In genomic region chr5:171387970-171388815, GRCh38 we compare ENCODE assay signal across 8 cellular contexts. TPM values are rescaled to one million over a fixed set of nuclear protein-coding genes. Genes with fewer than 3 reads are reported as not detected.
DNase-seq lines count a peak whose midpoint lies in the region; ATAC-seq, FAIRE-seq and TF ChIP-seq lines count a peak whose summit lies in the region.

No MANE protein-coding gene starts in this region.

- H3K4me1 Mint-ChIP-seq in WTC11, result peaks cover 36% of the 10 kb centered on the region

- H3K27me3 Mint-ChIP-seq in WTC11 (ENCODE audit: low read depth), result no peaks in the 10 kb centered on the region; the same call in 1 of the 2 replicates

- no peaks in the 10 kb centered on the region for H3K9me3 Mint-ChIP-seq in WTC11

- peak overlapping the region; percentile 98 for H3K4me3 Mint-ChIP-seq in WTC11

- peaks cover 53% of the 10 kb centered on the region for H3K36me3 Mint-ChIP-seq in WTC11

- no peak for FAIRE-seq in bronchial epithelial cell (lab: Jason Lieb, UNC)

- peak overlapping the region; percentile 78 for H3K4me3 ChIP-seq in bronchial epithelial cell (ENCODE audit: low read depth, low read length)

- POLR2A ChIA-PET in WTC11 (lab: Charles Lee), result interaction anchor here (0.6 to 1.0 kb wide), 5 partner anchors 12 to 132 kb away, joined by 3 read pairs; no protein-coding TSS in a partner anchor

- peaks cover 10% of the 10 kb centered on the region for H3K36me3 ChIP-seq in bronchial epithelial cell (ENCODE audit: control insufficient read depth, insufficient read depth, low read length)

- CTCF ChIA-PET in WTC11 (lab: Charles Lee), result interaction anchor here (0.6 to 1.4 kb wide), 3 partner anchors 23 to 70 kb away, joined by 3 to 6 read pairs (median 5); no protein-coding TSS in a partner anchor

- no peaks in the 10 kb centered on the region for H3K27me3 ChIP-seq in bronchial epithelial cell (ENCODE audit: control insufficient read depth, insufficient read depth, low read length)

- TF ChIP-seq CTCF in WTC11 (IDR thresholded peaks at IDR 0.05), result no peak
- TF ChIP-seq CTCF in bronchial epithelial cell (IDR thresholded peaks at IDR 0.05; ENCODE audit: insufficient read depth, low read length, severe bottlenecking), result no peak

- peak; percentile 90 for DNase-seq in DMS 273 (lab: John Stamatoyannopoulos, UW; ENCODE audit: unreplicated experiment)
- DNase-seq in DMS 273 treated with DMSO at 0.1 percent for 48 hours (lab: John Stamatoyannopoulos, UW), result no peak
- peak; percentile 27 for DNase-seq in NCI-H1417 treated with DMSO at 0.1 percent for 48 hours (lab: John Stamatoyannopoulos, UW)
- DNase-seq in WTC11 (ENCODE audit: low spot score), result peak; percentile 60
- peak; percentile 47 for DNase-seq in bronchial epithelial cell (ENCODE audit: low read depth)
- peak; percentile 74 for DNase-seq in iris pigment epithelial cell (ENCODE audit: low read depth)
- peak; percentile 86 for DNase-seq in stimulated activated CD4-positive, alpha-beta T cell treated with anti-CD3 and anti-CD28 coated beads, Interleukin-12 subunit alpha, Interleukin-12 subunit beta, amount 100 ng/mL, for 4 hours

- peak; percentile 30 for ATAC-seq in HG02623 (IDR thresholded peaks at IDR 0.05; ENCODE audit: unreplicated experiment)
- peak; percentile 2; the same call in 1 of the 2 replicates for ATAC-seq in WTC11

- peak overlapping the region; percentile 99 for H3K27ac Mint-ChIP-seq in WTC11

TF ChIP-seq in WTC11, 78 proteins besides CTCF, POLR2A, EP300 and RAD21 (continues in another document):
- TF ChIP-seq MYBL2 (CRISPR knock-in tag; IDR thresholded peaks at IDR 0.05), result no peak
- TF ChIP-seq CREM (CRISPR knock-in tag; IDR thresholded peaks at IDR 0.05), result no peak; the same call in 1 of the 2 replicates
- no peak for TF ChIP-seq NR2C2 (CRISPR knock-in tag; IDR thresholded peaks at IDR 0.05)
- peak; percentile 86 for TF ChIP-seq USF2 (CRISPR knock-in tag; IDR thresholded peaks at IDR 0.05)
- no peak for TF ChIP-seq MXD4 (CRISPR knock-in tag; IDR thresholded peaks at IDR 0.05; ENCODE audit: borderline replicate concordance)
- TF ChIP-seq JUN (CRISPR knock-in tag; IDR thresholded peaks at IDR 0.05), result no peak
- no peak for TF ChIP-seq IRF2 (CRISPR knock-in tag; IDR thresholded peaks at IDR 0.05; ENCODE audit: borderline replicate concordance, low read depth)
- TF ChIP-seq NFE2L1 (CRISPR knock-in tag; IDR thresholded peaks at IDR 0.05), result no peak
- no peak for TF ChIP-seq ZNF121 (CRISPR knock-in tag; IDR thresholded peaks at IDR 0.05)
- no peak for TF ChIP-seq ATF2 (CRISPR knock-in tag; IDR thresholded peaks at IDR 0.05; ENCODE audit: borderline replicate concordance, low read depth)
- no peak for TF ChIP-seq ZNF396 (CRISPR knock-in tag; IDR thresholded peaks at IDR 0.05; ENCODE audit: borderline replicate concordance)
- TF ChIP-seq CBFB (CRISPR knock-in tag; IDR thresholded peaks at IDR 0.05; ENCODE audit: low read depth), result 0 out of 2 replicates have a peak, but pooled peaks have one; percentile 48
- TF ChIP-seq AR (CRISPR knock-in tag; IDR thresholded peaks at IDR 0.05), result peak; percentile 90
- peak; percentile 83 for TF ChIP-seq FOXK1 (CRISPR knock-in tag; IDR thresholded peaks at IDR 0.05)
- no peak for TF ChIP-seq TP53 (CRISPR knock-in tag; IDR thresholded peaks at IDR 0.05)
- no peak for TF ChIP-seq ZNF317 (CRISPR knock-in tag; IDR thresholded peaks at IDR 0.05; ENCODE audit: borderline replicate concordance, low read depth)
- TF ChIP-seq ELF4 (CRISPR knock-in tag; IDR thresholded peaks at IDR 0.05; ENCODE audit: low read depth), result no peak
- TF ChIP-seq ESRRA (CRISPR knock-in tag; IDR thresholded peaks at IDR 0.05; ENCODE audit: borderline replicate concordance), result 0 out of 2 replicates have a peak, but pooled peaks have one; percentile 40
- no peak for TF ChIP-seq ETV6 (CRISPR knock-in tag; IDR thresholded peaks at IDR 0.05)
- TF ChIP-seq ZNF671 (CRISPR knock-in tag; IDR thresholded peaks at IDR 0.05), result peak; percentile 61
- TF ChIP-seq HMGXB4 (CRISPR knock-in tag; IDR thresholded peaks at IDR 0.05), result no peak
- TF ChIP-seq NFYB (CRISPR knock-in tag; conservative IDR thresholded peaks at IDR 0.05; ENCODE audit: low read depth), result no peak
- TF ChIP-seq HMGA2 (CRISPR knock-in tag; IDR thresholded peaks at IDR 0.05), result no peak
- TF ChIP-seq SOX15 (CRISPR knock-in tag; IDR thresholded peaks at IDR 0.05), result no peak
- peak; percentile 67 for TF ChIP-seq RORB (CRISPR knock-in tag; IDR thresholded peaks at IDR 0.05)
- no peak for TF ChIP-seq ATF3 (CRISPR knock-in tag; conservative IDR thresholded peaks at IDR 0.05)

RNA-seq across cellular contexts. Expression of gene NPM1, which starts 0.5 kb away (rescaled TPM):
- 3,469 to 3,530 TPM (median 3,528 TPM) in 3 replicates for total RNA-seq in WTC11 (2021)
- 1,055 and 2,049 TPM in 2 replicates for total RNA-seq in bronchial epithelial cell

RNA-seq across cellular contexts. Expression of gene FGF18, which starts 31.3 kb away (rescaled TPM):
- 0.72 to 1.4 TPM (median 0.87 TPM) in 3 replicates for total RNA-seq in WTC11 (2021)
- total RNA-seq in bronchial epithelial cell, result under 0.01 TPM in 1 of 2 replicates, not detected in the other
